8 cellular contexts compared by ENCODE assay signal in the genomic region with DNA sequence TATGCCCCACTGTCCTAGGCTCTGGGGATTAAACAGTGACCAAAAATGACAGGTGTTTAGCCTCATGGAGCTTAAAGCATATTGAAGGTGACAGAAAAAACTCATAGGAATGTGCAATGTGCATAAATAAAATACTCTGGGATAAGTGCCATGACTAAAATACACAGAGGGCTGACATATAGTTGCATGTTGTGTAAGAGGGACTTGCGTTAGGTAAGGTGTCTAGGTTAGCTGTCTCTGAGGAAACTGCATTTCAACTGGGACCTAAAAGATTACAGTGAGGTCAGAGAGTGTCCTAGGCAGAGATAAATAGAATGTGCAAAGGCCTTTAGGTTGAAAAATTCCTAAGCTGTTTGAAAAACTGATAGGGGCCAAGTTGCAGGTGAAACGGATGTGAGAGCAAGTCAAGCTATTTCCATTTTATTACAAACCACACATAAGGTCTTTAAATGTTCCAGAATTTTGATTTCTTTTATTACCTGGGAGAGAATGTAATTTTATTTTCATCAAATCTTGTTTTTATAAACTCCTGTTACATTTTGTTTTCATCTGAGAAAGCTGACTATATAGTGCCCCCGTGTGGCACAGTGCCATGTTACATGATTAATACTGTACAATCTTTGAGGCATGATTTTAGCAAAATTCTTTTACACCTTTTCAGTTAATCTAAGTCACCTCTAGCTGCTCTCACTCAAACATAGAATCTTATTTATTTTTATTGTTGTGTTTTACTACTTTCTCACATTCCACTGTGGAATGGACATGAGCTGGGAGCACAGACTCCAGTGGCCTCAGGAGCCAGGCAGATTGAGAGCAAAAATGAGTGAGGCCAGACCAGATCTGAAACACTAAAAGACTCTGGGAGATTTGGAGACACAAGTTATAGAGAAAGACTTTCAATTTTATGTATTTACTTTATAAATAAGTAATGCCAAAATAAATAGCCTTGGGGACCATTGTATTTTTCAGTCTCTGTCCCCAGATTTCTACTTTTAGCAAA.
A peak's percentile ranks its signal among the peaks of the same experiment; 100 is the strongest.
DNase-seq lines count a peak whose midpoint lies in the region; ATAC-seq and TF ChIP-seq lines count a peak whose summit lies in the region.

No MANE protein-coding gene starts in this region.

- no peaks in the 10 kb centered on the region for H3K79me2 ChIP-seq in mammary epithelial cell (ENCODE audit: insufficient read depth, low read length)

- in situ Hi-C loops in mammary epithelial cell (cut with MboI; ENCODE audit: low sequenced_read_pairs in 2 of 2) = no loop called here
- in situ Hi-C loops in transverse colon (cut with MboI; ENCODE audit: low pct_ligation_motif_present in 1 of 4, low pct_unique_long_range_greater_than_20kb in 1 of 4, low sequenced_read_pairs in 3 of 4) = no loop called here

- peak overlapping the region in 2 of 3 experiments; percentile 9 to 56 for H3K4me3 Mint-ChIP-seq in nephron

- DNase-seq in SKM-1 treated with dmso at 0.1 percent for 144 hours (lab: John Stamatoyannopoulos, UW; ENCODE audit: unreplicated experiment) (peak; percentile 10), SKM-1 (lab: John Stamatoyannopoulos, UW; ENCODE audit: unreplicated experiment) (no peak), KG1 (lab: John Stamatoyannopoulos, UW) (peak; percentile 8), mammary epithelial cell (no peak), transverse colon (no peak)
- DNase-seq in activated effector memory CD4-positive, alpha-beta T cell treated with Interleukin-2 at 50 U/mL for 16 hours = no peak

- TF ChIP-seq POLR2A in transverse colon (IDR thresholded peaks at IDR 0.05) = no peak

- H3K9me3 ChIP-seq in mammary epithelial cell (replicated peaks; ENCODE audit: insufficient read depth, low read length) = no peaks in the 10 kb centered on the region
- no peaks in the 10 kb centered on the region for H3K9me3 ChIP-seq in transverse colon

- no peaks in the 10 kb centered on the region for H4K20me1 ChIP-seq in mammary epithelial cell (ENCODE audit: insufficient read depth, low read length)

- no peak overlapping the region for H3K4me2 ChIP-seq in mammary epithelial cell (ENCODE audit: insufficient read depth, low read depth, low read length)

- no peaks in the 10 kb centered on the region for H3K9me3 Mint-ChIP-seq in nephron

- H3K4me1 Mint-ChIP-seq in nephron = peaks cover 31% of the 10 kb centered on the region

- no peak overlapping the region for H3K4me3 ChIP-seq in mammary epithelial cell (replicated peaks in 1 of 3; ENCODE audit: insufficient read depth in 1 of 3, low read depth in 2 of 3, low read length in 3 of 3)
- no peak overlapping the region for H3K4me3 ChIP-seq in transverse colon

- H3K27me3 ChIP-seq in mammary epithelial cell (ENCODE audit: insufficient read depth, low read length) = no peaks in the 10 kb centered on the region
- no peaks in the 10 kb centered on the region for H3K27me3 ChIP-seq in transverse colon

- no TSS peak for BruUV-seq in mammary epithelial cell (replicated peaks; lab: Mats Ljungman, UMichigan)

- no peaks in the 10 kb centered on the region for H3K36me3 ChIP-seq in mammary epithelial cell (ENCODE audit: insufficient read depth, low read length)
- no peaks in the 10 kb centered on the region for H3K36me3 ChIP-seq in transverse colon

- no peak overlapping the region for H3K9ac ChIP-seq in mammary epithelial cell (ENCODE audit: insufficient read depth, low read length)

- no peak for TF ChIP-seq EP300 in transverse colon (IDR thresholded peaks at IDR 0.05; ENCODE audit: low read depth)

- H3K27ac ChIP-seq in mammary epithelial cell (ENCODE audit: insufficient read depth, low read depth, low read length) = no peak overlapping the region
- H3K27ac ChIP-seq in transverse colon = no peak overlapping the region

- CTCF ChIA-PET in mammary epithelial cell (lab: Charles Lee; ENCODE audit: low non-redundant PET) = interaction anchor here (0.6 to 0.7 kb wide), 2 partner anchors 48 to 609 kb away, joined by 5 read pairs; no protein-coding TSS in a partner anchor

- 51% methylated on average over 3 of the region's 3 CpGs for WGBS in mammary epithelial cell (ENCODE audit: low coverage, missing lambda C conversion rate)
- 40 to 46% methylated on average over 3 of the region's 3 CpGs for WGBS in transverse colon (ENCODE audit: low coverage in 1 of 2), 2 donors

- no peaks in the 10 kb centered on the region for H3K36me3 Mint-ChIP-seq in nephron (ENCODE audit: low read depth)

- ATAC-seq in GM21737 (IDR thresholded peaks at IDR 0.05; ENCODE audit: unreplicated experiment) = no peak

- no peaks in the 10 kb centered on the region for H3K4me1 ChIP-seq in mammary epithelial cell (ENCODE audit: insufficient read depth, low read length)
- H3K4me1 ChIP-seq in transverse colon = no peaks in the 10 kb centered on the region

- H3K27ac Mint-ChIP-seq in nephron = peak overlapping the region; percentile 80 to 87 (median 84)

- dilution Hi-C loops in mammary epithelial cell (cut with HindIII; ENCODE audit: low sequenced_read_pairs) = no loop called here

- H3K27me3 Mint-ChIP-seq in nephron (ENCODE audit: low read depth) = no peaks in the 10 kb centered on the region

- H2AFZ ChIP-seq in mammary epithelial cell (ENCODE audit: low read depth, low read length) = no peak overlapping the region

- TF ChIP-seq CTCF in mammary epithelial cell (conservative IDR thresholded peaks at IDR 0.05 in 1 of 2, IDR thresholded peaks at IDR 0.05 in 1 of 2; ENCODE audit: extremely low read depth in 1 of 2, insufficient read depth in 1 of 2, low read depth in 1 of 2, low read length in 2 of 2) (peak; percentile 57 to 67), nephron (IDR thresholded peaks at IDR 0.05; ENCODE audit: unreplicated experiment in 3 of 3) (peak; percentile 64 to 75 (median 64)), transverse colon (IDR thresholded peaks at IDR 0.05) (peak in 2 of 5 experiments; percentile 32 to 36)

- intact Hi-C loops in mammary epithelial cell (cut with micrococcal nuclease) = loop anchor here (1.0 to 2.0 kb wide), 2 partner anchors 20 to 63 kb away; no protein-coding TSS in a partner anchor
- intact Hi-C loops in transverse colon (cut with DNase I; ENCODE audit: low total_unique reads) = no loop called here

Comparison
In these comparisons a context has a peak if more than half of its experiments do, and no peak if none do; other contexts are left out.
1. DNase-seq: peak in SKM-1 treated with dmso at 0.1 percent for 144 hours (single experiment) and KG1 (single experiment); none in SKM-1 (single experiment), mammary epithelial cell (single experiment), activated effector memory CD4-positive, alpha-beta T cell treated with Interleukin-2 at 50 U/mL for 16 hours (single experiment) and transverse colon (single experiment).